In the genomic region with DNA sequence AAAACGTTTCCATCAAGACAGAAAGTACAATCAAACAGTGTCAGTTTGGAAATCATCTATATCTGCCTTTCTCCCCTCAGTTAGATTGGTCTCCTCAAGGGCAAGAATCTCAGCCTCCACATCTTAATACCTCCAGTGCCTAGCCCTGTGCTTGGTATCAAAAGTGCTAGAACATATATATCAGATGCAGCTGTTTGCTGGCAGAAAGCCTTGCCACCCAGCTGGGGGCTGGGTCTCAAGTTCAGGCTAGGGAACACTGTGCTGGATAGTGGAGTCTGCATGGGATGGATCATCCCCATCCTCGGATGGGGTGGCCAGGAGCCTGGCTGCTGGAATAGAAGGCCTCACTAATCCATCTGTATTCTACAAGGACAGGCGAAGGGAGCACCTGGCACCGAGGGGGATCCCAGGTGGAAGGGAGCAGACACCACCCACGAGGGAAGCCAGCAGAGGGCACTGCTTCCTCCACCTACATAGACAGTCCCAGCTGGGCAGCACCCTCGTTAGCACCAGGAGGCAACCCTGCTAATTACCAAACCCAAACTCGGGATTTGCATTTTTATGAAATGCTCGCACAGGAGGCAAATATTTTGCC, we compare ENCODE assay signal across 9 cellular contexts.
A peak's percentile ranks its signal among the peaks of the same experiment; 100 is the strongest.
DNase-seq lines count a peak whose midpoint lies in the region; ATAC-seq, FAIRE-seq and TF ChIP-seq lines count a peak whose summit lies in the region.
"Had no signal": no experiment of that assay in that cellular context is flagged by ENCODE, and none has a peak within 500 bp of the region (broad histone marks: within the 10 kb centered on the region; RNA-seq: fewer than 3 reads in every experiment).

No MANE protein-coding gene starts in this region.

- H3K79me2 ChIP-seq in GM12878 (ENCODE audit: control insufficient read depth, insufficient read depth, low read length) = no peaks in the 10 kb centered on the region

- H3K36me3 ChIP-seq in GM12878 (ENCODE audit: control insufficient read depth in 2 of 2, insufficient read depth in 2 of 2, low read length in 1 of 2) (no peaks in the 10 kb centered on the region), neuronal stem cell (replicated peaks in 1 of 2; ENCODE audit: control insufficient read depth in 2 of 2, insufficient read depth in 2 of 2, low read length in 2 of 2) (no peaks in the 10 kb centered on the region), gastrocnemius medialis (no peaks in the 10 kb centered on the region)
- no peaks in the 10 kb centered on the region for H3K36me3 ChIP-seq in effector memory CD4-positive, alpha-beta T cell (ENCODE audit: control insufficient read depth, insufficient read depth, low read length)

- H3K9me3 ChIP-seq in GM12878 (replicated peaks; ENCODE audit: control insufficient read depth, insufficient read depth, low read length) = no peaks in the 10 kb centered on the region
- H3K9me3 ChIP-seq in neuronal stem cell (replicated peaks in 1 of 2; ENCODE audit: control insufficient read depth in 2 of 2, insufficient read depth in 1 of 2, low read depth in 1 of 2, low read length in 2 of 2) = no peaks in the 10 kb centered on the region
- no peaks in the 10 kb centered on the region for H3K9me3 ChIP-seq in gastrocnemius medialis
- no peaks in the 10 kb centered on the region for H3K9me3 ChIP-seq in effector memory CD4-positive, alpha-beta T cell (ENCODE audit: control insufficient read depth, low read length)

- FAIRE-seq in GM12878 (lab: Jason Lieb, UNC) = no peak

- WGBS in GM12878 (ENCODE audit: insufficient coverage, insufficient replicate concordance, low lambda C conversion rate, missing lambda C conversion rate) = 18% methylated on average over 8 of the region's 8 CpGs
- WGBS in neuronal stem cell (ENCODE audit: extremely low coverage in 2 of 2, insufficient read length in 2 of 2, insufficient replicate concordance in 1 of 2), 2 donors = no CpG with 5 or more reads among the region's 8 CpGs

- RAD21 ChIA-PET in GM12878 (lab: Charles Lee; ENCODE audit: unreplicated experiment) = no interaction called here

- in situ Hi-C loops in GM12878 (cut with MboI) = no loop called here
- in situ Hi-C loops in gastrocnemius medialis (cut with MboI; ENCODE audit: low sequenced_read_pairs in 4 of 4) = no loop called here

- H2AK5ac ChIP-seq in neuronal stem cell (ENCODE audit: low read depth, low read length) = no peak overlapping the region

- no peak overlapping the region for H3K4ac ChIP-seq in neuronal stem cell (ENCODE audit: low read length)

- ATAC-seq in GM12878 (peak; percentile 64; the same call in 2 of the 3 replicates), gastrocnemius medialis (no peak)

- H3K4me2 ChIP-seq in GM12878 (ENCODE audit: control insufficient read depth, insufficient read depth) (no peak overlapping the region), neuronal stem cell (ENCODE audit: insufficient read depth, low read length, poor library complexity, severe bottlenecking) (no peak overlapping the region)

- intact Hi-C loops in GM12878 (cut with micrococcal nuclease; ENCODE audit: unreplicated experiment) (no loop called here), gastrocnemius medialis (cut with DNase I; ENCODE audit: low total_unique reads) (no loop called here)

- H2AFZ ChIP-seq in GM12878 (ENCODE audit: control insufficient read depth, low read depth, low read length) (no peak overlapping the region), neuronal stem cell (ENCODE audit: low read length) (no peak overlapping the region)

- H4K8ac ChIP-seq in neuronal stem cell (ENCODE audit: low read depth, low read length) = no peak overlapping the region

- TF ChIP-seq RAD21 in GM12878 (IDR thresholded peaks at IDR 0.05; ENCODE audit: insufficient read depth, low read depth, low read length) = no peak

- H2BK5ac ChIP-seq in neuronal stem cell (ENCODE audit: low read length) = no peak overlapping the region

- H3K14ac ChIP-seq in neuronal stem cell (ENCODE audit: low read length) = no peak overlapping the region

- H3K4me3 ChIP-seq in GM12878 (no peak overlapping the region), neuronal stem cell (ENCODE audit: low read length in 2 of 2) (no peak overlapping the region), gastrocnemius medialis (no peak overlapping the region)
- no peak overlapping the region for H3K4me3 ChIP-seq in effector memory CD4-positive, alpha-beta T cell (ENCODE audit: insufficient read depth, low read depth, low read length, poor library complexity, severe bottlenecking)

- H2BK15ac ChIP-seq in neuronal stem cell (ENCODE audit: low read length) = no peak overlapping the region

- no peak overlapping the region for H3K9ac ChIP-seq in GM12878 (ENCODE audit: control insufficient read depth, insufficient read depth, low read length)
- no peak overlapping the region for H3K9ac ChIP-seq in neuronal stem cell (ENCODE audit: low read depth, low read length, poor library complexity)

- TF ChIP-seq POLR2A in GM12878 (IDR thresholded peaks at IDR 0.05; ENCODE audit: low read depth, low read length) (no peak), gastrocnemius medialis (IDR thresholded peaks at IDR 0.05) (no peak)

- H3K27ac ChIP-seq in GM12878 (ENCODE audit: control insufficient read depth, insufficient read depth) (no peak overlapping the region), neuronal stem cell (replicated peaks; ENCODE audit: low read length) (no peak overlapping the region), gastrocnemius medialis (no peak overlapping the region)
- H3K27ac ChIP-seq in effector memory CD4-positive, alpha-beta T cell (ENCODE audit: insufficient read depth, low read length, poor library complexity, severe bottlenecking) = no peak overlapping the region

- H3K27me3 ChIP-seq in GM12878 (replicated peaks in 1 of 2; ENCODE audit: control insufficient read depth in 2 of 2, insufficient read depth in 2 of 2, low read length in 1 of 2) = no peaks in the 10 kb centered on the region
- H3K27me3 ChIP-seq in neuronal stem cell (ENCODE audit: control insufficient read depth in 3 of 3, insufficient read depth in 3 of 3, low read depth in 1 of 3, low read length in 3 of 3) = no peaks in the 10 kb centered on the region
- peaks cover 0 to 6% (median 4%) of the 10 kb centered on the region in 3 donors for H3K27me3 ChIP-seq in gastrocnemius medialis
- no peaks in the 10 kb centered on the region for H3K27me3 ChIP-seq in effector memory CD4-positive, alpha-beta T cell (replicated peaks; ENCODE audit: control insufficient read depth, insufficient read depth, low read length, poor library complexity, severe bottlenecking)

- TF ChIP-seq EP300 in GM12878 (IDR thresholded peaks at IDR 0.05; ENCODE audit: borderline replicate concordance in 1 of 2, control insufficient read depth in 1 of 2, low read depth in 2 of 2, low read length in 2 of 2) = no peak

- H4K20me1 ChIP-seq in GM12878 (ENCODE audit: control insufficient read depth, insufficient read depth) = no peaks in the 10 kb centered on the region

- CTCF ChIA-PET in GM12878 (lab: Yijun Ruan, JAX) = interaction anchor here (0.6 to 1.8 kb wide), 5 partner anchors 41 to 846 kb away, joined by 3 to 5 read pairs (median 3); no protein-coding TSS in a partner anchor

- BruUV-seq in GM12878 (replicated peaks; lab: Mats Ljungman, UMichigan) = no TSS peak

- POLR2A ChIA-PET in GM12878 (lab: Charles Lee) = no interaction called here

- H2BK12ac ChIP-seq in neuronal stem cell (ENCODE audit: low read length) = no peak overlapping the region

- DNase-seq in NCI-H748 (lab: John Stamatoyannopoulos, UW; ENCODE audit: unreplicated experiment) = peak; percentile 2
- no peak for DNase-seq in NCI-H748 treated with DMSO at 0.1 percent for 48 hours (lab: John Stamatoyannopoulos, UW)
- DNase-seq in HuH-7 (ENCODE audit: low spot score) = peak; percentile 26
- no peak for DNase-seq in GM12878 (ENCODE audit: low read depth, low spot score)
- DNase-seq in neuronal stem cell (ENCODE audit: low spot score) = no peak
- no peak for DNase-seq in gastrocnemius medialis
- no peak for DNase-seq in NOMO-1 treated with DMSO at 0.1 percent for 48 hours (lab: John Stamatoyannopoulos, UW; ENCODE audit: unreplicated experiment)
- DNase-seq in effector memory CD4-positive, alpha-beta T cell = no peak
- DNase-seq: NCI-H226 had no signal

- H3K4me1 ChIP-seq in GM12878 (ENCODE audit: control insufficient read depth, insufficient read depth, low read length) = no peaks in the 10 kb centered on the region
- H3K4me1 ChIP-seq in neuronal stem cell (ENCODE audit: control insufficient read depth in 2 of 2, insufficient read depth in 1 of 2, low read depth in 1 of 2, low read length in 2 of 2) = peaks cover 4 to 11% of the 10 kb centered on the region in 2 donors
- no peaks in the 10 kb centered on the region for H3K4me1 ChIP-seq in gastrocnemius medialis
- H3K4me1 ChIP-seq in effector memory CD4-positive, alpha-beta T cell (ENCODE audit: control insufficient read depth, insufficient read depth, low read length, poor library complexity, severe bottlenecking) = no peaks in the 10 kb centered on the region

- no peak overlapping the region for H3K23ac ChIP-seq in neuronal stem cell (ENCODE audit: low read depth, low read length, poor library complexity)

- no peaks in the 10 kb centered on the region for H3K79me1 ChIP-seq in neuronal stem cell (ENCODE audit: low read depth, low read length)

- peak overlapping the region; percentile 8 for H3K18ac ChIP-seq in neuronal stem cell (ENCODE audit: low read length)

- H2BK120ac ChIP-seq in neuronal stem cell (ENCODE audit: low read depth, low read length) = no peak overlapping the region

- H4K91ac ChIP-seq in neuronal stem cell (ENCODE audit: low read depth, low read length, poor library complexity) = no peak overlapping the region

- SMC1A ChIA-PET in GM12878 (lab: Charles Lee; ENCODE audit: uncharacterized antibody, unreplicated experiment) = no interaction called here

- TF ChIP-seq CTCF in GM12878 (IDR thresholded peaks at IDR 0.05 in 2 of 3, conservative IDR thresholded peaks at IDR 0.05 in 1 of 3; ENCODE audit: control insufficient read depth in 2 of 3, extremely low read depth in 1 of 3, insufficient read depth in 1 of 3, low read depth in 3 of 3, low read length in 3 of 3) (peak; percentile 27 to 39 (median 32); a peak in 4 of 6 replicates), gastrocnemius medialis (IDR thresholded peaks at IDR 0.05 in 4 of 5, conservative IDR thresholded peaks at IDR 0.05 in 1 of 5) (no peak)

TF ChIP-seq in GM12878, 131 proteins besides CTCF, POLR2A, EP300 and RAD21 (continues in another document):
- no peak for TF ChIP-seq HDAC6 (IDR thresholded peaks at IDR 0.05; ENCODE audit: unreplicated experiment)

Comparison
In these comparisons a context has a peak if more than half of its experiments do, and no peak if none do; other contexts are left out.
1. DNase-seq: peak in NCI-H748 (single experiment) and HuH-7 (single experiment); none in NCI-H748 treated with DMSO at 0.1 percent for 48 hours (single experiment), GM12878 (single experiment), neuronal stem cell (single experiment), gastrocnemius medialis (0 of 2), NOMO-1 treated with DMSO at 0.1 percent for 48 hours (single experiment) and effector memory CD4-positive, alpha-beta T cell (0 of 3).
2. CTCF ChIP-seq: peak in GM12878 (3 of 3); none in gastrocnemius medialis (0 of 5).